9 cellular contexts compared by ENCODE assay signal in the genomic region with DNA sequence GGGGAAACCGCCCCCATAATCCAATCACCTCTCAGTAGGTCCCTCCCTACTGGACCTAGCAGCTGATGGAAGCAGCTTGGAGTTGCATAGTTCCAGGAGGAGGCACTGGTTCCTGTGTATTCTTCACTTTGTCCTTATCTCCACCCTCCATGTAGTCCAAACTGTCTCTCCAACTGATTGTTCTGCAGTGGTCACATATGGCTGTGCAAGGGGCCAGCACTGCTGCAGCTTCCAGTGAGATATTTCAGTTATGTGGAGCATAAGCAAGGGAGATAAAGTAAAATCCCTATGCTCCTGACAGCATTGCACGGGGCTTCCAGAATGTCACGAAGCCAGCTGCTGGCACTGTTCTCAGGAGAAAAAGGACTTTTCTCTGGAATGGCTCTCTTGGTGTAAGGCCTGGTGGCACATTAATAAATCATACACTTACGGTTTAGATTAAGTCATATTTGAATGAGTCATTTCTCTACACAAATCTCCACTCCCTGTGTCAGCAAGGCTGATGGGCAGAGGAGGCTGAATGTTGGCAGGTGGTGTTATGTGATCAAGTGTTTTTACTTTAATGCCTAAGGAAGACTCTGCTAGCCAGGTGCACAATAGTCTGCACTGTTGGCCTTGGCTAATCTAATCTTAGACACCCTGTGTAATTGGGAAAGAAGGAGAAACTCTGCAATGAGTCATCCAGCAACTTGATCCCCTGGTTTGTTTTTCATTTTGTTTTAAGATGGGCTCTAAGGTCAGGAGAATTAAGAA.
A peak's percentile ranks its signal among the peaks of the same experiment; 100 is the strongest.
DNase-seq lines count a peak whose midpoint lies in the region; ATAC-seq, FAIRE-seq and TF ChIP-seq lines count a peak whose summit lies in the region.
"Had no signal": no experiment of that assay in that cellular context is flagged by ENCODE, and none has a peak within 500 bp of the region (broad histone marks: within the 10 kb centered on the region; RNA-seq: fewer than 3 reads in every experiment).

No MANE protein-coding gene starts in this region.

- H3K4me1 Mint-ChIP-seq in T-cell, result no peaks in the 10 kb centered on the region
- H3K4me1 Mint-ChIP-seq: activated naive CD8-positive, alpha-beta T cell treated with anti-CD3 and anti-CD28 coated beads for 36 hours had no signal

- H3K27me3 ChIP-seq in stomach, result no peaks in the 10 kb centered on the region

- H3K4me3 Mint-ChIP-seq in T-cell, result no peak overlapping the region
- H3K4me3 Mint-ChIP-seq: activated naive CD8-positive, alpha-beta T cell treated with anti-CD3 and anti-CD28 coated beads for 36 hours had no signal

- peaks cover 2 to 10% (median 4%) of the 10 kb centered on the region in 3 donors for H3K9me3 Mint-ChIP-seq in T-cell

- CTCF ChIA-PET in T-cell (lab: Charles Lee), result no interaction called here

- no peak overlapping the region for H3K27ac Mint-ChIP-seq in T-cell
- H3K27ac Mint-ChIP-seq: activated naive CD8-positive, alpha-beta T cell treated with anti-CD3 and anti-CD28 coated beads for 36 hours had no signal

- intact Hi-C loops in stomach (cut with DNase I; ENCODE audit: low total_unique reads), result no loop called here

- no peak for TF ChIP-seq EP300 in stomach (IDR thresholded peaks at IDR 0.05)

- POLR2A ChIA-PET in T-cell (lab: Charles Lee), result no interaction called here

- 27 to 51% (median 31%) methylated on average over 4 of the region's 4 CpGs for WGBS in stomach, 5 donors

- ATAC-seq in T-cell (replicated peaks in 1 of 4) (no peak), HG02678 (IDR thresholded peaks at IDR 0.05; ENCODE audit: unreplicated experiment) (no peak)

- peaks cover 3 to 5% of the 10 kb centered on the region in 2 donors for H3K27me3 Mint-ChIP-seq in T-cell
- H3K27me3 Mint-ChIP-seq: activated naive CD8-positive, alpha-beta T cell treated with anti-CD3 and anti-CD28 coated beads for 36 hours had no signal

- TF ChIP-seq POLR2A in stomach (IDR thresholded peaks at IDR 0.05), result no peak

- H3K36me3 Mint-ChIP-seq in T-cell, result no peaks in the 10 kb centered on the region
- H3K36me3 Mint-ChIP-seq: activated naive CD8-positive, alpha-beta T cell treated with anti-CD3 and anti-CD28 coated beads for 36 hours had no signal

- H3K4me3 ChIP-seq in stomach, result no peak overlapping the region

- H3K4me1 ChIP-seq in stomach, result peaks cover 16 to 45% (median 25%) of the 10 kb centered on the region in 4 donors

- FAIRE-seq in HTR-8/SVneo (lab: Jason Lieb, UNC), result no peak

- H3K27ac ChIP-seq in stomach, result peak overlapping the region; percentile 56 to 88 (median 80)

- H3K36me3 ChIP-seq in stomach, result no peaks in the 10 kb centered on the region

- no peaks in the 10 kb centered on the region for H3K9me3 ChIP-seq in stomach

- peak; percentile 67 for DNase-seq in HTR-8/SVneo (ENCODE audit: insufficient read length, low spot score)
- DNase-seq in SHP77 treated with DMSO at 0.1 percent for 48 hours (lab: John Stamatoyannopoulos, UW), result peak; percentile 72
- DNase-seq in glomerular visceral epithelial cell (ENCODE audit: extremely low spot score), result peak; percentile 26
- DNase-seq in stomach, result peak; percentile 67
- DNase-seq in T-cell, result no peak
- no peak for DNase-seq in activated CD8-positive, alpha-beta memory T cell treated with anti-CD3 and anti-CD28 coated beads for 24 hours
- no peak for DNase-seq in NCI-H1092 treated with DMSO at 0.1 percent for 48 hours (lab: John Stamatoyannopoulos, UW)
- DNase-seq: activated naive CD8-positive, alpha-beta T cell treated with anti-CD3 and anti-CD28 coated beads for 36 hours had no signal

- no peak for TF ChIP-seq CTCF in stomach (IDR thresholded peaks at IDR 0.05)

Comparison
In these comparisons a context has a peak if more than half of its experiments do, and no peak if none do; other contexts are left out.
1. DNase-seq: peak in HTR-8/SVneo (single experiment), SHP77 treated with DMSO at 0.1 percent for 48 hours (single experiment), glomerular visceral epithelial cell (single experiment) and stomach (single experiment); none in T-cell (0 of 34), activated CD8-positive, alpha-beta memory T cell treated with anti-CD3 and anti-CD28 coated beads for 24 hours (single experiment) and NCI-H1092 treated with DMSO at 0.1 percent for 48 hours (single experiment).